25 cellular contexts compared by ENCODE assay signal in genomic region chr7:29793507-29793906, GRCh38. TPM values are rescaled to one million over a fixed set of nuclear protein-coding genes. Genes with fewer than 3 reads are reported as not detected.
"Had no signal": no experiment of that assay in that cellular context is flagged by ENCODE, and none has a peak within 500 bp of the region (broad histone marks: within the 10 kb centered on the region; RNA-seq: fewer than 3 reads in every experiment).

No MANE protein-coding gene starts in this region.

- H3K27ac Mint-ChIP-seq: activated CD8-positive, alpha-beta T cell treated with anti-CD3 and anti-CD28 coated beads, Interleukin-2, amount 10 ng/mL, durations not matched to agents 7 days and 5 days; activated naive CD4-positive, alpha-beta T cell treated with anti-CD3 and anti-CD28 coated beads, Interleukin-2, amount 50 U/mL, for 24 hours; brain; immature natural killer cell; mesothelial cell of epicardium; naive thymus-derived CD8-positive, alpha-beta T cell had no signal

- H3K9me3 Mint-ChIP-seq: activated naive CD4-positive, alpha-beta T cell treated with anti-CD3 and anti-CD28 coated beads, Interleukin-2, amount 50 U/mL, for 24 hours; brain; immature natural killer cell had no signal

- DNase-seq: activated CD4-positive, alpha-beta T cell treated with anti-CD3 and anti-CD28 coated beads for 1 hour; activated CD4-positive, alpha-beta T cell treated with anti-CD3 and anti-CD28 coated beads, Interleukin-2, amount 50 U/mL, for 1 hour; activated CD8-positive, alpha-beta T cell treated with anti-CD3 and anti-CD28 coated beads, Interleukin-2, amount 10 ng/mL, durations not matched to agents 7 days and 5 days; activated gamma-delta T cell treated with Interleukin-2 at 50 U/mL for 16 hours; aorta; effector CD4-positive, alpha-beta T cell; foreskin melanocyte; immature natural killer cell; left ventricle myocardium inferior; naive thymus-derived CD8-positive, alpha-beta T cell; pancreas; psoas muscle; stimulated activated CD4-positive, alpha-beta T cell treated with anti-CD3 and anti-CD28 coated beads, Interleukin-4, amount 100 ng/mL, for 24 hours; stimulated activated naive CD4-positive, alpha-beta T cell treated with Interleukin-2 at 50 U/mL for 16 hours; T1000; upper lobe of left lung had no signal

- H2AFZ ChIP-seq: hepatocyte had no signal

- H3K9me3 ChIP-seq: left ventricle myocardium inferior, neutrophil, pancreas, psoas muscle, right atrium auricular region, upper lobe of left lung had no signal

- ATAC-seq: activated CD8-positive, alpha-beta T cell treated with anti-CD3 and anti-CD28 coated beads, Interleukin-2, amount 10 ng/mL, durations not matched to agents 7 days and 5 days; naive thymus-derived CD8-positive, alpha-beta T cell; pancreas; psoas muscle had no signal

- H3K4me1 ChIP-seq: left ventricle myocardium inferior, pancreas, psoas muscle, right atrium auricular region, upper lobe of left lung had no signal

- H3K36me3 Mint-ChIP-seq: activated naive CD4-positive, alpha-beta T cell treated with anti-CD3 and anti-CD28 coated beads, Interleukin-2, amount 50 U/mL, for 24 hours; brain; immature natural killer cell; mesothelial cell of epicardium; naive thymus-derived CD8-positive, alpha-beta T cell had no signal

- H3K4me3 ChIP-seq: hepatocyte, left ventricle myocardium inferior, pancreas, psoas muscle, right atrium auricular region, upper lobe of left lung had no signal

- H3K4me2 ChIP-seq: hepatocyte had no signal

- H3K4me1 Mint-ChIP-seq: activated naive CD4-positive, alpha-beta T cell treated with anti-CD3 and anti-CD28 coated beads, Interleukin-2, amount 50 U/mL, for 24 hours; brain; immature natural killer cell; naive thymus-derived CD8-positive, alpha-beta T cell had no signal

- H3K27ac ChIP-seq: hepatocyte, left ventricle myocardium inferior, neutrophil, pancreas, psoas muscle, right atrium auricular region, upper lobe of left lung, VCaP had no signal

- H3K36me3 ChIP-seq: left ventricle myocardium inferior, neutrophil, pancreas, right atrium auricular region, upper lobe of left lung had no signal

- H3K4me3 Mint-ChIP-seq: activated CD8-positive, alpha-beta T cell treated with anti-CD3 and anti-CD28 coated beads, Interleukin-2, amount 10 ng/mL, durations not matched to agents 7 days and 5 days; activated naive CD4-positive, alpha-beta T cell treated with anti-CD3 and anti-CD28 coated beads, Interleukin-2, amount 50 U/mL, for 24 hours; brain; immature natural killer cell; mesothelial cell of epicardium; naive thymus-derived CD8-positive, alpha-beta T cell had no signal

- H3K27me3 Mint-ChIP-seq: activated naive CD4-positive, alpha-beta T cell treated with anti-CD3 and anti-CD28 coated beads, Interleukin-2, amount 50 U/mL, for 24 hours; brain had no signal

- H3K27me3 ChIP-seq: hepatocyte, neutrophil, pancreas, right atrium auricular region, upper lobe of left lung had no signal

- H3K79me2 ChIP-seq: hepatocyte had no signal

RNA-seq across cellular contexts. Expression of gene WIPF3, which starts 12.8 kb away (rescaled TPM):
- total RNA-seq: activated CD8-positive, alpha-beta T cell treated with anti-CD3 and anti-CD28 coated beads, Interleukin-2, amount 10 ng/mL, durations not matched to agents 7 days and 5 days; lung microvascular endothelial cell; T-helper 1 cell treated with Interleukin-12 subunit alpha and Interleukin-12 subunit beta and Interleukin-4 antibody, amounts not matched to agents 30 ng/mL and 1 ng/mL, for 36 hours had no signal
- polyA plus RNA-seq: immature natural killer cell had no signal
